In genomic region chr22:41800348-41801146, GRCh38 we compare ENCODE assay signal across 8 cellular contexts. TPM values are rescaled to one million over a fixed set of nuclear protein-coding genes. Genes with fewer than 3 reads are reported as not detected.
A peak's percentile ranks its signal among the peaks of the same experiment; 100 is the strongest.
DNase-seq lines count a peak whose midpoint lies in the region; ATAC-seq and TF ChIP-seq lines count a peak whose summit lies in the region.

Gene CCDC134, plus strand, starts transcription at chr22:41800679. Its CDS starts 8,212 bp downstream, at chr22:41808891.

- in situ Hi-C loops in endometrial microvascular endothelial cells (cut with HindIII; ENCODE audit: inconsistent ontology term, low pct_unique_long_range_greater_than_20kb, low sequenced_read_pairs): no loop called here

- no peak for TF ChIP-seq CTCF in OCI-LY3 (IDR thresholded peaks at IDR 0.05; ENCODE audit: low read depth, low read length)

- H2AFZ ChIP-seq in OCI-LY3 (ENCODE audit: low read depth, low read length): peak within 1 kb of the TSS; percentile 90

- peak; percentile 91 for DNase-seq in COR-L47 (lab: John Stamatoyannopoulos, UW)
- DNase-seq in activated CD8-positive, alpha-beta memory T cell treated with anti-CD3 and anti-CD28 coated beads, Interleukin-2, amount 50 U/mL, for 4 hours: peak; percentile 90
- peak; percentile 92 for DNase-seq in midbrain (lab: John Stamatoyannopoulos, UW)
- DNase-seq in stimulated activated CD8-positive, alpha-beta memory T cell treated with anti-CD3 and anti-CD28 coated beads, Interleukin-15, amount 100 ng/mL, for 48 hours (ENCODE audit: low read depth in 2 of 2): peak; percentile 90 to 91

- H3K27ac ChIP-seq in HUES48 (ENCODE audit: low read depth, low read length) (peak within 1 kb of the TSS; percentile 95), OCI-LY3 (ENCODE audit: low read length) (peak within 1 kb of the TSS; percentile 57)

- no peaks in the 10 kb centered on the region for H3K36me3 ChIP-seq in HUES48 (ENCODE audit: control insufficient read depth, insufficient read depth, low read length)
- no peaks in the 10 kb centered on the region for H3K36me3 ChIP-seq in OCI-LY3 (replicated peaks; ENCODE audit: low read depth, low read length)

- H3K4me3 ChIP-seq in HUES48 (ENCODE audit: low read depth, low read length) (peak within 1 kb of the TSS; percentile 82), OCI-LY3 (ENCODE audit: low read length) (peak within 1 kb of the TSS; percentile 88)

- H3K27me3 ChIP-seq in HUES48 (ENCODE audit: control insufficient read depth, insufficient read depth, low read length) (no peaks in the 10 kb centered on the region), OCI-LY3 (ENCODE audit: low read depth, low read length) (no peaks in the 10 kb centered on the region)

- H3K4me2 ChIP-seq in OCI-LY3 (ENCODE audit: low read length): peak within 1 kb of the TSS; percentile 95

- H3K79me2 ChIP-seq in OCI-LY3 (ENCODE audit: low read length): peaks cover 22% of the 10 kb centered on the region

- H3K9ac ChIP-seq in HUES48 (ENCODE audit: low read depth, low read length) (peak within 1 kb of the TSS; percentile 74), OCI-LY3 (ENCODE audit: low read length) (peak within 1 kb of the TSS; percentile 93)

- H4K20me1 ChIP-seq in OCI-LY3 (ENCODE audit: insufficient read depth, low read length): no peaks in the 10 kb centered on the region

- H3K9me3 ChIP-seq in HUES48 (ENCODE audit: control insufficient read depth, insufficient read depth, low read length) (no peaks in the 10 kb centered on the region), OCI-LY3 (ENCODE audit: insufficient read depth, low read length) (no peaks in the 10 kb centered on the region)

- ATAC-seq in GM21360 (IDR thresholded peaks at IDR 0.05; ENCODE audit: unreplicated experiment): peak; percentile 72

- H3K4me1 ChIP-seq in HUES48 (ENCODE audit: control insufficient read depth, insufficient read depth, low read length) (peaks cover 19% of the 10 kb centered on the region), OCI-LY3 (ENCODE audit: low read length) (peaks cover 16% of the 10 kb centered on the region)

RNA-seq across cellular contexts. Expression of gene CCDC134, which starts in this region (rescaled TPM):
- total RNA-seq in endometrial microvascular endothelial cells (ENCODE audit: inconsistent ontology term): 15.1 TPM

Comparison
In these comparisons a context has a peak if more than half of its experiments do, and no peak if none do; other contexts are left out.
1. Peak in every context shown above with its lines: DNase-seq, ATAC-seq, H3K4me3 ChIP-seq and H3K27ac ChIP-seq.